15 cellular contexts compared by ENCODE assay signal in the genomic region with DNA sequence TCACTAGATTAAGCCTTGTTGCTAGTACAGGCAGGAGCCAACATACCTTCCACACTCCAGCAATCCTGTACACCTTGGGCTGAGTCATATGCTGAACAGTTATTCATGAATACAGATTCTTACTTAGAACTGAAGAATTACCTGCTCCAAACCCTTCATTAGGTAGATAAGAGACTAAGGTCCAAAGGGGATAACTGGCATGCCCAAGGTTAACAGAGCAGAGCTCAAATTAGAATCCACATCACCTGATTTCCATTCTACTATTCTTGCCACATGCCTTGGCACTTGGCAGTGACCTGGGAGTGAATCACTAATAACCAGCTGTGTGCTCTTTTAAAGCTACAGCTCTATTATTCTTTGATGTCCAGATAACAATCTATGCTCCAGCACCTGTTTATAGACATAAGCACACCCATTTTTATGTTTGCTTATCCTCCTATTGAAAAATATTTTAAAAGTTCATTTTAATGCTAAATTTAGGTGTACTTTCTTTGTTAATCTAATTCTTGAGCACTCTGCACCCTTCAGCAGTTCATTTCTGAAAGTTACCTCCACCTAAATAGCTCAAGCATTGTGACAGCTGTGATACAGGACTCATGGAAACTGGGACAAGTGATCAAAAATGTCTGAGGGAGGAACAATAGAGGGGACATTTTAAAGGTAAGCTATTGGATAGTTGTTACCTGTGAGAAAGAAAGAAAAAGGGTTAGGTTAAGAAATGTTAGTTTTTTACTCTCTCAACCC. TPM values are rescaled to one million over a fixed set of nuclear protein-coding genes. Genes with fewer than 3 reads are reported as not detected.
DNase-seq lines count a peak whose midpoint lies in the region; ATAC-seq and TF ChIP-seq lines count a peak whose summit lies in the region.
"Had no signal": no experiment of that assay in that cellular context is flagged by ENCODE, and none has a peak within 500 bp of the region (broad histone marks: within the 10 kb centered on the region; RNA-seq: fewer than 3 reads in every experiment).

No MANE protein-coding gene starts in this region.

- DNase-seq in heart left ventricle (peak in 2 of 5 donors; percentile 23 to 39), cardiac septum (ENCODE audit: low spot score) (no peak), endodermal cell (no peak), left lobe of liver (ENCODE audit: low spot score) (no peak)
- DNase-seq: activated CD4-positive, CD25-positive, alpha-beta regulatory T cell treated with anti-CD3 and anti-CD28 coated beads, Interleukin-2, amount 50 U/mL, for 72 hours; activated naive CD4-positive, alpha-beta T cell treated with anti-CD3 and anti-CD28 coated beads, Interleukin-2, amount 50 U/mL, for 16 hours; glutamatergic neuron; MG63; natural killer cell; NCI-H187; NCI-H526 had no signal

- intact Hi-C loops in heart left ventricle (cut with DNase I) (no loop called here), cardiac septum (cut with DNase I) (no loop called here)

- H3K4me3 Mint-ChIP-seq in endodermal cell, result no peak overlapping the region
- H3K4me3 Mint-ChIP-seq: natural killer cell had no signal

- H3K9me3 ChIP-seq in heart left ventricle (no peaks in the 10 kb centered on the region), endodermal cell (ENCODE audit: control insufficient read depth, low read length) (no peaks in the 10 kb centered on the region)
- H3K9me3 ChIP-seq: MG63 had no signal

- peaks cover 42% of the 10 kb centered on the region for H3K4me1 Mint-ChIP-seq in endodermal cell

- H3K27me3 ChIP-seq in heart left ventricle (no peaks in the 10 kb centered on the region), endodermal cell (ENCODE audit: control insufficient read depth, insufficient read depth, low read length, poor library complexity, severe bottlenecking) (no peaks in the 10 kb centered on the region)
- H3K27me3 ChIP-seq: MG63 had no signal

- ATAC-seq in heart left ventricle, result peak; percentile 84 to 94 (median 87)
- ATAC-seq in left lobe of liver, result peak; percentile 82
- ATAC-seq in HG02610 (IDR thresholded peaks at IDR 0.05; ENCODE audit: unreplicated experiment), result no peak
- no peak for ATAC-seq in GM19035 (IDR thresholded peaks at IDR 0.05; ENCODE audit: unreplicated experiment)
- ATAC-seq in HG02798 (IDR thresholded peaks at IDR 0.05; ENCODE audit: poor library complexity, unreplicated experiment), result no peak
- no peak for ATAC-seq in HG03342 (IDR thresholded peaks at IDR 0.05; ENCODE audit: unreplicated experiment)
- ATAC-seq: natural killer cell had no signal

- H3K36me3 ChIP-seq in heart left ventricle (peaks cover 0 to 43% (median 18%) of the 10 kb centered on the region in 9 donors), endodermal cell (ENCODE audit: control insufficient read depth, insufficient read depth, low read length) (peaks cover 13% of the 10 kb centered on the region)

- H3K4me1 ChIP-seq in heart left ventricle (peaks cover 0 to 33% (median 11%) of the 10 kb centered on the region in 12 donors), endodermal cell (ENCODE audit: control insufficient read depth, insufficient read depth, low read length) (peaks cover 9% of the 10 kb centered on the region)

- H3K27ac ChIP-seq in heart left ventricle (peak overlapping the region in 11 of 12 donors; percentile 18 to 78 (median 62)), endodermal cell (ENCODE audit: low read depth, low read length) (no peak overlapping the region)

- TF ChIP-seq CTCF in heart left ventricle (IDR thresholded peaks at IDR 0.05), result no peak
- no peak for TF ChIP-seq CTCF in endodermal cell (conservative IDR thresholded peaks at IDR 0.05)

- no peak for TF ChIP-seq POLR2A in heart left ventricle (IDR thresholded peaks at IDR 0.05)

- peaks cover 34% of the 10 kb centered on the region for H3K36me3 Mint-ChIP-seq in endodermal cell (ENCODE audit: low read depth)
- H3K36me3 Mint-ChIP-seq: natural killer cell had no signal

- no peak overlapping the region for H3K27ac Mint-ChIP-seq in endodermal cell
- H3K27ac Mint-ChIP-seq: natural killer cell had no signal

- H3K9me3 Mint-ChIP-seq in endodermal cell, result no peaks in the 10 kb centered on the region
- H3K9me3 Mint-ChIP-seq: natural killer cell had no signal

- peak overlapping the region in 2 of 12 donors; percentile 1 to 26 for H3K4me3 ChIP-seq in heart left ventricle
- H3K4me3 ChIP-seq in endodermal cell (ENCODE audit: low read length), result peak overlapping the region; percentile 21
- H3K4me3 ChIP-seq: MG63 had no signal

- peaks cover 3% of the 10 kb centered on the region for H3K27me3 Mint-ChIP-seq in endodermal cell (ENCODE audit: insufficient read depth)

- H3K9ac ChIP-seq in endodermal cell (ENCODE audit: extremely low read depth, low read length, poor library complexity, severe bottlenecking), result no peak overlapping the region

RNA-seq across cellular contexts. Expression of gene LPCAT3, which starts 19.4 kb away (rescaled TPM):
- total RNA-seq in heart left ventricle, result 10 to 100 TPM; 19.9 to 66.3 (median 46.8) TPM
- polyA plus RNA-seq in heart left ventricle, result 10 to 100 TPM; 26.9 to 43.4 TPM
- 19.7 TPM for total RNA-seq in cardiac septum
- 10 to 100 TPM; 33.6 to 86.7 TPM for total RNA-seq in endodermal cell
- polyA plus RNA-seq in endodermal cell (2013, experiment 1 of 2), result 32.5 TPM
- polyA plus RNA-seq in endodermal cell (2013, experiment 2 of 2), result 31.8 TPM
- total RNA-seq in left lobe of liver, result 54.3 TPM

RNA-seq across cellular contexts. Expression of gene EMG1, which starts 28.2 kb away (rescaled TPM):
- 10 to 100 TPM; 24.2 to 43.1 (median 35.9) TPM for total RNA-seq in heart left ventricle
- polyA plus RNA-seq in heart left ventricle, result 10 to 100 TPM; 23.0 to 38.2 TPM
- 32.7 TPM for total RNA-seq in cardiac septum
- total RNA-seq in endodermal cell, result 100 to 1,000 TPM in 1 of 2 donors, 10 to 100 TPM in 1; 61.1 to 115 TPM
- polyA plus RNA-seq in endodermal cell (2013, experiment 1 of 2), result 29.1 TPM
- polyA plus RNA-seq in endodermal cell (2013, experiment 2 of 2), result 26.7 TPM
- 16.1 TPM for total RNA-seq in left lobe of liver

RNA-seq across cellular contexts. Expression of gene PHB2, which starts 28.4 kb away (rescaled TPM):
- 100 to 1,000 TPM; 128 to 189 (median 152) TPM for total RNA-seq in heart left ventricle
- 100 to 1,000 TPM; 112 to 192 TPM for polyA plus RNA-seq in heart left ventricle
- total RNA-seq in cardiac septum, result 125 TPM
- 100 to 1,000 TPM; 260 to 512 TPM for total RNA-seq in endodermal cell
- polyA plus RNA-seq in endodermal cell (2013, experiment 1 of 2), result 270 TPM
- polyA plus RNA-seq in endodermal cell (2013, experiment 2 of 2), result 248 TPM
- total RNA-seq in left lobe of liver, result 129 TPM

RNA-seq across cellular contexts. Expression of gene PTPN6, which starts 47.7 kb away (rescaled TPM):
- total RNA-seq in heart left ventricle (10 to 100 TPM in 2 of 9 donors, 1 to 10 TPM in 7; 3.5 to 63.2 (median 5.9) TPM), cardiac septum (7.0 TPM), endodermal cell (10 to 100 TPM; 35.7 to 68.0 TPM), left lobe of liver (17.8 TPM)
- 1 to 10 TPM; 6.6 to 6.7 TPM for polyA plus RNA-seq in heart left ventricle
- 6.3 TPM for polyA plus RNA-seq in endodermal cell (2013, experiment 1 of 2)
- 5.6 TPM for polyA plus RNA-seq in endodermal cell (2013, experiment 2 of 2)

RNA-seq across cellular contexts. Expression of gene C12orf57, which starts 55.1 kb away (rescaled TPM):
- total RNA-seq in heart left ventricle, result 100 to 1,000 TPM; 108 to 394 (median 167) TPM
- polyA plus RNA-seq in heart left ventricle, result 100 to 1,000 TPM; 258 to 460 TPM
- 162 TPM for total RNA-seq in cardiac septum
- total RNA-seq in endodermal cell, result 100 to 1,000 TPM; 141 to 257 TPM
- 219 TPM for polyA plus RNA-seq in endodermal cell (2013, experiment 1 of 2)
- polyA plus RNA-seq in endodermal cell (2013, experiment 2 of 2), result 218 TPM
- total RNA-seq in left lobe of liver, result 86.3 TPM

Comparison
In these comparisons a context has a peak if more than half of its experiments do, and no peak if none do; other contexts are left out.
1. ATAC-seq: peak in heart left ventricle (4 of 4) and left lobe of liver (single experiment); none in HG02610 (single experiment), GM19035 (single experiment), HG02798 (single experiment) and HG03342 (single experiment).